ENCODE assay signal across 12 cellular contexts in genomic region chr6:111626446-111626845, GRCh38. TPM values are rescaled to one million over a fixed set of nuclear protein-coding genes. Genes with fewer than 3 reads are reported as not detected.
DNase-seq lines count a peak whose midpoint lies in the region; ATAC-seq, FAIRE-seq and TF ChIP-seq lines count a peak whose summit lies in the region.
"Had no signal": no experiment of that assay in that cellular context is flagged by ENCODE, and none has a peak within 500 bp of the region (broad histone marks: within the 10 kb centered on the region; RNA-seq: fewer than 3 reads in every experiment).

No MANE protein-coding gene starts in this region.

- H3K9ac ChIP-seq in astrocyte (ENCODE audit: low read length): peak overlapping the region; percentile 60

- no peaks in the 10 kb centered on the region for H3K9me3 ChIP-seq in astrocyte (ENCODE audit: insufficient read depth, low read depth, low read length)

- no peaks in the 10 kb centered on the region for H3K27me3 ChIP-seq in astrocyte (ENCODE audit: insufficient read depth, low read length)

- H3K27ac ChIP-seq in astrocyte (ENCODE audit: low read depth, low read length) (peak overlapping the region; percentile 43), substantia nigra (ENCODE audit: low read depth, low read length, poor library complexity, severe bottlenecking) (peak overlapping the region; percentile 23)

- H3K4me3 Mint-ChIP-seq in astrocyte (ENCODE audit: unreplicated experiment): no peak overlapping the region
- H3K4me3 Mint-ChIP-seq: naive thymus-derived CD8-positive, alpha-beta T cell had no signal

- H3K4me1 ChIP-seq in astrocyte (ENCODE audit: insufficient read depth, low read length): peaks cover 12% of the 10 kb centered on the region

- peak overlapping the region; percentile 52 for H3K4me3 ChIP-seq in astrocyte (ENCODE audit: insufficient read depth, low read depth, low read length)

- peak overlapping the region; percentile 2 for H2AFZ ChIP-seq in astrocyte (ENCODE audit: low read depth, low read length)

- peaks cover 6% of the 10 kb centered on the region for H3K27me3 Mint-ChIP-seq in astrocyte (ENCODE audit: low read depth, unreplicated experiment)

- H3K9me3 Mint-ChIP-seq in astrocyte (ENCODE audit: unreplicated experiment): peaks cover 3% of the 10 kb centered on the region

- H3K4me1 Mint-ChIP-seq in astrocyte (ENCODE audit: low read depth, unreplicated experiment): peaks cover 7% of the 10 kb centered on the region
- H3K4me1 Mint-ChIP-seq: naive thymus-derived CD8-positive, alpha-beta T cell had no signal

- FAIRE-seq in astrocyte (lab: Jason Lieb, UNC): peak; percentile 9

- no peaks in the 10 kb centered on the region for H3K36me3 ChIP-seq in astrocyte (ENCODE audit: insufficient read depth, low read length)

- H4K20me1 ChIP-seq in astrocyte (ENCODE audit: insufficient read depth, low read length): no peaks in the 10 kb centered on the region

- ATAC-seq in left lobe of liver (peak; percentile 27), GM21447 (IDR thresholded peaks at IDR 0.05; ENCODE audit: unreplicated experiment) (no peak), GM18498 (IDR thresholded peaks at IDR 0.05; ENCODE audit: unreplicated experiment) (no peak)
- ATAC-seq: naive thymus-derived CD8-positive, alpha-beta T cell had no signal

- H3K36me3 Mint-ChIP-seq in astrocyte (ENCODE audit: low read depth, unreplicated experiment): peaks cover 2% of the 10 kb centered on the region

- H3K27ac Mint-ChIP-seq in astrocyte (ENCODE audit: unreplicated experiment): no peak overlapping the region
- H3K27ac Mint-ChIP-seq: naive thymus-derived CD8-positive, alpha-beta T cell had no signal

- no peak for TF ChIP-seq CTCF in astrocyte (IDR thresholded peaks at IDR 0.05; ENCODE audit: insufficient read depth, low read depth, low read length)

- H3K4me2 ChIP-seq in astrocyte (ENCODE audit: low read length): peak overlapping the region; percentile 81

- H3K79me2 ChIP-seq in astrocyte (ENCODE audit: insufficient read depth, low read length): no peaks in the 10 kb centered on the region

- peak; percentile 42 for DNase-seq in NCI-H1105 (lab: John Stamatoyannopoulos, UW)
- DNase-seq in astrocyte (ENCODE audit: low read depth): no peak
- DNase-seq in left lobe of liver (ENCODE audit: low spot score): no peak
- DNase-seq in substantia nigra (lab: John Stamatoyannopoulos, UW): no peak
- DNase-seq in MV-4-11 (lab: John Stamatoyannopoulos, UW): no peak
- DNase-seq in NCI-H2196 treated with DMSO at 0.1 percent for 48 hours (lab: John Stamatoyannopoulos, UW; ENCODE audit: unreplicated experiment): no peak
- DNase-seq: activated T-cell treated with anti-CD3 and anti-CD28 coated beads, Interleukin-2, amount 50 U/mL, for 1 hour; erythroblast; naive thymus-derived CD8-positive, alpha-beta T cell; RPMI8226 had no signal

RNA-seq across cellular contexts. Expression of gene TRAF3IP2, which starts 20.8 kb away (rescaled TPM):
- total RNA-seq in astrocyte (17.8 and 19.0 TPM in 2 replicates), left lobe of liver (8.3 TPM)
